ENCODE assay signal across 5 cellular contexts in the genomic region with DNA sequence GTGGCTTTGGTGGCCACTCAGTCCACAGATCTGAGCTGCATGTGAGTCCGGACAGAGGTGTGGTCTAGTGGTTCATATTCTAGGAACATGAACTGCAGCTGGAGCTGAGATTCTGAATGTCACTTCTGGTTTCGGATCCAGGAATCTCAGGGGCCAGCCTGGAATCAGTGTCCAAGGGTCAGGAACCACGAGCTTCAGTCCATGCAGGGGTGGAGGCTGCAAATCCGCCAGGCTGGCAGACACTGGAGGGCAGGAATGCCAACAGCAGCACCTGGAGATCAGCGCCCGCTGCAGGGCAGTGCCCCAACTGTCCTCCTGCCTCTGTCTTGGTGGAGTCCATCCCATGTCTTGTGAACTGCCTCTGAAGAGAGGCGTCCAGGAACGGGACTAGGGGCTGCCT.
"Had no signal": no experiment of that assay in that cellular context is flagged by ENCODE, and none has a peak within 500 bp of the region (broad histone marks: within the 10 kb centered on the region; RNA-seq: fewer than 3 reads in every experiment).

No MANE protein-coding gene starts in this region.

- H3K9ac ChIP-seq: GM23248 had no signal

- H3K4me3 ChIP-seq: GM23248 had no signal

- H2AFZ ChIP-seq: GM23248 had no signal

- DNase-seq: GM23248, GOT3, H7, HCEC 1CT, IMR-90 had no signal

- H3K27ac ChIP-seq: GM23248 had no signal
